In the genomic region with DNA sequence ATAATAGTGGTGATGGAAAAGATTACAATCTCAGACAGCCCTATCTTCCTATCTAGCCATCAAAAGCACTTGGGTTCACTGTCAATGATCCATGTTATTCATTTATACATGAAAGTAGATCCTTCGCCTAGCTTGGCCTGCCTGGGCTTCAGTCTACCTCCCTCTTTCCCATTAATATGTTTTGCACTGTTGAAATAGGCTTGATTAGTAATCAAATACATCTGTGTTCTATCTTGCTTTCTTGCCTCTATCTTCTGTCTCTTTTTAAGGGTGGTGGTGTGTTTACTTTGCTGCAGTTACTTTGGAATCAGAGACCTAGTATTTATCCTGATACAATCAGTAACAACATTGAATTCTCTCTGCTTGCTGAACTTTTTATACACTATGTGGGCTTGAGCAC, we compare ENCODE assay signal across 17 cellular contexts.
"Had no signal": no experiment of that assay in that cellular context is flagged by ENCODE, and none has a peak within 500 bp of the region (broad histone marks: within the 10 kb centered on the region; RNA-seq: fewer than 3 reads in every experiment).

No MANE protein-coding gene starts in this region.

- H3K9me3 ChIP-seq: esophagus muscularis mucosa, sigmoid colon, stomach had no signal

- DNase-seq: effector memory CD4-positive, alpha-beta T cell; foreskin melanocyte; head of caudate nucleus; hippocampal formation; left colon; left ventricle myocardium superior; natural killer cell; occipital lobe; sigmoid colon; stimulated activated CD4-positive, alpha-beta T cell treated with anti-CD3 and anti-CD28 coated beads, Interleukin-12 subunit alpha, Interleukin-12 subunit beta, amount 100 ng/mL, for 4 hours; stimulated activated naive CD4-positive, alpha-beta T cell; stomach; substantia nigra; trophoblast cell had no signal

- H3K27me3 ChIP-seq: esophagus muscularis mucosa, sigmoid colon, stomach had no signal

- H3K36me3 ChIP-seq: esophagus muscularis mucosa, sigmoid colon, stomach had no signal

- H3K27ac ChIP-seq: epithelial cell of prostate, esophagus muscularis mucosa, sigmoid colon, stomach had no signal

- H3K36me3 Mint-ChIP-seq: natural killer cell had no signal

- H3K4me3 Mint-ChIP-seq: natural killer cell had no signal

- H3K9me3 Mint-ChIP-seq: natural killer cell had no signal

- H3K4me1 ChIP-seq: esophagus muscularis mucosa, stomach had no signal

- ATAC-seq: left colon, left ventricle myocardium superior, natural killer cell had no signal

- H3K27ac Mint-ChIP-seq: natural killer cell had no signal

- H3K4me3 ChIP-seq: esophagus muscularis mucosa, sigmoid colon, skin epidermis, stomach had no signal
